33 cellular contexts compared by ENCODE assay signal in genomic region chr10:25363638-25364037, GRCh38.
"Had no signal": no experiment of that assay in that cellular context is flagged by ENCODE, and none has a peak within 500 bp of the region (broad histone marks: within the 10 kb centered on the region; RNA-seq: fewer than 3 reads in every experiment).

No MANE protein-coding gene starts in this region.

- H3K27me3 ChIP-seq: adrenal gland, body of pancreas, brain microvascular endothelial cell, breast epithelium had no signal

- H3K9me3 ChIP-seq: adrenal gland, body of pancreas had no signal

- H3K4me3 ChIP-seq: adrenal gland, body of pancreas, breast epithelium had no signal

- FAIRE-seq: astrocyte, colon, TTC549 had no signal

- ATAC-seq: activated CD8-positive, alpha-beta T cell treated with anti-CD3 and anti-CD28 coated beads for 36 hours; activated naive CD4-positive, alpha-beta T cell treated with anti-CD3 and anti-CD28 coated beads, Interleukin-2, amount 50 U/mL, for 72 hours; activated T-cell treated with anti-CD3 and anti-CD28 coated beads, Interleukin-2, amount 50 U/mL, for 4 hours; activated T-cell treated with anti-CD3 and anti-CD28 coated beads, Interleukin-2, amount 50 U/mL, for 72 hours; activated T-helper 17 cell treated with anti-CD3 and anti-CD28 coated beads, Interleukin-2, amount 50 U/mL, for 72 hours; body of pancreas; T-helper 17 cell had no signal

- H3K27ac ChIP-seq: adrenal gland, body of pancreas, brain microvascular endothelial cell, breast epithelium, VCaP had no signal

- H3K4me1 ChIP-seq: adrenal gland, body of pancreas, breast epithelium had no signal

- DNase-seq: activated B cell treated with CpG ODN at 0.5 μM for 24 hours; activated CD4-positive, alpha-beta memory T cell treated with anti-CD3 and anti-CD28 coated beads for 36 hours; activated CD4-positive, alpha-beta T cell treated with anti-CD3 and anti-CD28 coated beads for 4 hours; activated CD4-positive, alpha-beta T cell treated with anti-CD3 and anti-CD28 coated beads, Interleukin-2, amount 10 ng/mL, durations not matched to agents 24 days and 14 days; activated CD4-positive, alpha-beta T cell treated with anti-CD3 and anti-CD28 coated beads, Interleukin-2, amount 50 U/mL, for 1 hour; activated CD4-positive, alpha-beta T cell treated with anti-CD3 and anti-CD28 coated beads, Interleukin-2, amount 50 U/mL, for 4 hours; activated CD4-positive, CD25-positive, alpha-beta regulatory T cell treated with anti-CD3 and anti-CD28 coated beads, Interleukin-2, amount 50 U/mL, for 72 hours; activated CD8-positive, alpha-beta memory T cell treated with anti-CD3 and anti-CD28 coated beads, Interleukin-2, amount 50 U/mL, for 4 hours; activated CD8-positive, alpha-beta T cell treated with anti-CD3 and anti-CD28 coated beads for 36 hours; activated effector memory CD4-positive, alpha-beta T cell treated with anti-CD3 and anti-CD28 coated beads, Interleukin-2, amount 50 U/mL, for 16 hours; activated gamma-delta T cell treated with Interleukin-2 at 50 U/mL for 16 hours; activated naive CD4-positive, alpha-beta T cell; activated naive CD4-positive, alpha-beta T cell treated with anti-CD3 and anti-CD28 coated beads for 36 hours; activated naive CD4-positive, alpha-beta T cell treated with anti-CD3 and anti-CD28 coated beads, Interleukin-2, amount 50 U/mL, for 16 hours; activated naive CD8-positive, alpha-beta T cell treated with anti-CD3 and anti-CD28 coated beads for 36 hours; activated T-cell treated with anti-CD3 and anti-CD28 coated beads for 4 hours; activated T-cell treated with anti-CD3 and anti-CD28 coated beads, Interleukin-2, amount 50 U/mL, for 1 hour; activated T-cell treated with anti-CD3 and anti-CD28 coated beads, Interleukin-2, amount 50 U/mL, for 4 hours; activated T-cell treated with anti-CD3 and anti-CD28 coated beads, Interleukin-2, amount 50 U/mL, for 72 hours; adrenal gland; amniotic stem cell; aorta; body of pancreas; brain microvascular endothelial cell; central memory CD4-positive, alpha-beta T cell; T-helper 17 cell had no signal

- H3K36me3 ChIP-seq: adrenal gland, brain microvascular endothelial cell, breast epithelium had no signal
